Comparison of ENCODE assay signal across 8 cellular contexts in the genomic region with DNA sequence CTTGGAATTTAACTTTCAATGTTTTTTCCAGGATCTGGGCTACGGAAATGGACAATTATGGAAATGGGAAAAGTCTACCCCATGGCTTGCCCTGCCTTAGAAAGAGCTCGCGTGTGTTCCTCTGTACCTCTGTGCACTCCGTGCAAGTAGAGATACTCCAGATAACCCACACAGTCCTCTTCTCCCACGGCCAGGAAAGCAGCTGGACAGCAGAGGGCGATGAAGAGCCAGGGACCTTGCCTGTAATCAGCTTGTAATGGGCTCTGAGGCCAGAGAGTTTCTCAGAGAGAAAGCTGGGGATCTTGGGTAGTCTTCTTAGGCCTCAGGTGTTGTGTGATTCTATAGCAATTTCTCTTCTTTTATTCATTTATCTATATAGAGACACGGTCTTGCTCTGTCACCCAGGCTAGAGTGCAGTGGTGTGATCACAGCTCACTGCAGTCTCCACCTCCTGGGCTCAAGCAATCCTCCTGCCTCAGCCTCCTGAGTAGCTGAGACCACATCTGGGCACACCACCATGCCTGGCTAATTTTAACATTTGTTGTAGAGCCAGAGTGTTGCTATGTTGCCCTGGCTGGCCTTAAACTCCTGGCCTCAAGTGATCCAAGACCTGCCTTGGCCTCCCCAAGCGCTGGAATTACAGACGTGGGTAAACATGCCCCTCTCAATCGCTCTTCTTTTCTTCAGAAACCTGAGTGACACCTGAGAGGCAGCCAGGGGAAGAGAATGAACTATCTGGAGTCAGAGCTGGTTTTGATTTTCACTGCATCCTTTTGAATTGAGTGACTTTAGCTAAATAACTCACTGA. TPM values are rescaled to one million over a fixed set of nuclear protein-coding genes. Genes with fewer than 3 reads are reported as not detected.
DNase-seq lines count a peak whose midpoint lies in the region; ATAC-seq and TF ChIP-seq lines count a peak whose summit lies in the region.

No MANE protein-coding gene starts in this region.

- no peak overlapping the region for H3K4me3 ChIP-seq in SU-DHL-6 (ENCODE audit: insufficient read depth, low read length, poor library complexity, severe bottlenecking)
- no peak overlapping the region for H3K4me3 ChIP-seq in heart right ventricle
- no peak overlapping the region for H3K4me3 ChIP-seq in vagina

- no peaks in the 10 kb centered on the region for H4K20me1 ChIP-seq in SU-DHL-6 (ENCODE audit: low read depth, low read length)

- H3K27me3 ChIP-seq in SU-DHL-6 (ENCODE audit: low read length) (no peaks in the 10 kb centered on the region), heart right ventricle (peaks cover 0 to 8% (median 0%) of the 10 kb centered on the region in 7 donors), vagina (no peaks in the 10 kb centered on the region)

- peaks cover 7% of the 10 kb centered on the region; the same call in 1 of the 2 replicates for H3F3A ChIP-seq in SU-DHL-6 (ENCODE audit: insufficient read depth)

- WGBS in heart right ventricle, 2 donors = 29 to 33% methylated on average over 10 of the region's 10 CpGs

- no peak overlapping the region for H3K9ac ChIP-seq in SU-DHL-6 (ENCODE audit: low read length)

- no peak for TF ChIP-seq POLR2A in vagina (IDR thresholded peaks at IDR 0.05)

- H3K9me2 ChIP-seq in SU-DHL-6 (replicated peaks; ENCODE audit: insufficient read depth, low read length) = no peaks in the 10 kb centered on the region

- ATAC-seq in heart right ventricle (peak; percentile 25 to 68 (median 50)), GM21717 (IDR thresholded peaks at IDR 0.05; ENCODE audit: unreplicated experiment) (no peak)

- H3K4me1 ChIP-seq in heart right ventricle (peaks cover 0 to 27% (median 14%) of the 10 kb centered on the region in 9 donors), vagina (peaks cover 20% of the 10 kb centered on the region)

- H2AFZ ChIP-seq in SU-DHL-6 (ENCODE audit: low read depth, low read length, severe bottlenecking) = no peak overlapping the region

- DNase-seq in GM10266 (ENCODE audit: extremely low spot score) (peak; percentile 80), NCI-H146 (lab: John Stamatoyannopoulos, UW) (peak; percentile 78), heart right ventricle (peak; percentile 84 to 87), putamen (ENCODE audit: low spot score) (peak; percentile 83), vagina (ENCODE audit: extremely low spot score in 2 of 2) (no peak)
- peak; percentile 70 for DNase-seq in activated naive CD8-positive, alpha-beta T cell treated with anti-CD3 and anti-CD28 coated beads, Interleukin-2, amount 50 U/mL, for 16 hours (ENCODE audit: low read depth, low spot score)

- H3K27ac ChIP-seq in SU-DHL-6 (ENCODE audit: low read depth, low read length) (no peak overlapping the region), heart right ventricle (no peak overlapping the region), vagina (no peak overlapping the region)

- H3K4me2 ChIP-seq in SU-DHL-6 (ENCODE audit: low read depth, low read length, poor library complexity, severe bottlenecking) = no peak overlapping the region

- intact Hi-C loops in heart right ventricle (cut with DNase I) (loop anchor here in 7 of 10 donors (1.0 to 2.0 kb wide), 3 partner anchors 65 to 66 kb away; no protein-coding TSS in a partner anchor), vagina (cut with DNase I) (loop anchor here (2.0 kb wide), 1 partner anchor 62 kb away; no protein-coding TSS in a partner anchor)

- peak; percentile 96 for TF ChIP-seq CTCF in GM10266 (IDR thresholded peaks at IDR 0.05; ENCODE audit: control insufficient read depth, insufficient read depth, low read depth, missing control alignments)
- peak; percentile 73 for TF ChIP-seq CTCF in SU-DHL-6 (IDR thresholded peaks at IDR 0.05; ENCODE audit: insufficient read depth, low read length, poor library complexity, severe bottlenecking)
- peak; percentile 79 to 96 (median 92) for TF ChIP-seq CTCF in heart right ventricle (IDR thresholded peaks at IDR 0.05)
- peak; percentile 78 to 85 (median 85) for TF ChIP-seq CTCF in vagina (IDR thresholded peaks at IDR 0.05)

- no peaks in the 10 kb centered on the region for H3K36me3 ChIP-seq in SU-DHL-6 (ENCODE audit: low read length)
- no peaks in the 10 kb centered on the region for H3K36me3 ChIP-seq in heart right ventricle
- no peaks in the 10 kb centered on the region for H3K36me3 ChIP-seq in vagina

- H3K9me3 ChIP-seq in SU-DHL-6 (ENCODE audit: insufficient read depth, low read length) (no peaks in the 10 kb centered on the region), heart right ventricle (no peaks in the 10 kb centered on the region), vagina (no peaks in the 10 kb centered on the region)

- no peaks in the 10 kb centered on the region for H3K79me2 ChIP-seq in SU-DHL-6 (ENCODE audit: insufficient read depth, low read length)

RNA-seq across cellular contexts. Expression of gene SOCS7, which starts 2.3 kb away (rescaled TPM):
- total RNA-seq in heart right ventricle (10 to 100 TPM; 11.2 to 23.8 (median 16.3) TPM), vagina (14.7 TPM)
- polyA plus RNA-seq in heart right ventricle = 1 to 10 TPM; 2.9 to 4.0 TPM

RNA-seq across cellular contexts. Expression of gene GPR179, which starts 5.5 kb away (rescaled TPM):
- under 1 TPM in 8 of 10 donors, not detected in 2; 0.02 to 0.09 (median 0.06) TPM for total RNA-seq in heart right ventricle
- polyA plus RNA-seq in heart right ventricle = under 1 TPM; under 0.01 to 0.22 TPM
- not detected for total RNA-seq in vagina

RNA-seq across cellular contexts. Expression of gene MRPL45, which starts 52.3 kb away (rescaled TPM):
- total RNA-seq in heart right ventricle (10 to 100 TPM; 36.1 to 44.6 (median 39.9) TPM), vagina (22.1 TPM)
- polyA plus RNA-seq in heart right ventricle = 10 to 100 TPM; 16.0 to 28.2 TPM

Comparison
In these comparisons a context has a peak if more than half of its experiments do, and no peak if none do; other contexts are left out.
1. DNase-seq: peak in GM10266 (single experiment), NCI-H146 (single experiment), activated naive CD8-positive, alpha-beta T cell treated with anti-CD3 and anti-CD28 coated beads, Interleukin-2, amount 50 U/mL, for 16 hours (single experiment), heart right ventricle (2 of 2) and putamen (single experiment); none in vagina (0 of 2).
2. Peak in every context shown above with its lines, with median percentiles within 50 percentile points of each other: CTCF ChIP-seq.